Comparison of ENCODE assay signal across 17 cellular contexts in genomic region chr2:182416191-182416590, GRCh38. TPM values are rescaled to one million over a fixed set of nuclear protein-coding genes. Genes with fewer than 3 reads are reported as not detected.
DNase-seq lines count a peak whose midpoint lies in the region; ATAC-seq and TF ChIP-seq lines count a peak whose summit lies in the region.
"Had no signal": no experiment of that assay in that cellular context is flagged by ENCODE, and none has a peak within 500 bp of the region (broad histone marks: within the 10 kb centered on the region; RNA-seq: fewer than 3 reads in every experiment).

No MANE protein-coding gene starts in this region.

- H3K27ac ChIP-seq in heart right ventricle = peak overlapping the region in 2 of 10 donors; percentile 14 to 19
- H3K27ac ChIP-seq: 22Rv1, HL-60 had no signal

- no peaks in the 10 kb centered on the region for H3K27me3 ChIP-seq in heart right ventricle

- TF ChIP-seq CTCF in heart right ventricle (IDR thresholded peaks at IDR 0.05) = no peak

- peak; percentile 30 for DNase-seq in NCI-H1694 treated with DMSO at 0.1 percent for 48 hours (lab: John Stamatoyannopoulos, UW)
- no peak for DNase-seq in NCI-H1694 (lab: John Stamatoyannopoulos, UW)
- DNase-seq in left ventricle myocardium superior = no peak
- DNase-seq in heart right ventricle = no peak
- DNase-seq in middle frontal gyrus (ENCODE audit: extremely low spot score, low spot score) = peak; percentile 29
- no peak for DNase-seq in DMS79 treated with DMSO at 0.1 percent for 48 hours (lab: John Stamatoyannopoulos, UW)
- DNase-seq: CD8-positive, alpha-beta T cell; COR-L47; DMS53; H7 had no signal

- peaks cover 0 to 39% (median 9%) of the 10 kb centered on the region in 9 donors for H3K4me1 ChIP-seq in heart right ventricle

- H3K9me3 ChIP-seq in heart right ventricle = no peaks in the 10 kb centered on the region

- intact Hi-C loops in left ventricle myocardium superior (cut with micrococcal nuclease) (no loop called here), heart right ventricle (cut with DNase I) (no loop called here)

- H3K36me3 ChIP-seq in heart right ventricle = no peaks in the 10 kb centered on the region

- peak; percentile 14 for ATAC-seq in left ventricle myocardium superior
- no peak for ATAC-seq in heart right ventricle
- no peak for ATAC-seq in GM18867 (IDR thresholded peaks at IDR 0.05; ENCODE audit: unreplicated experiment)
- ATAC-seq: CD8-positive, alpha-beta T cell; GM12878; GM23338 had no signal

- WGBS in heart right ventricle, 2 donors = 81 to 87% methylated on average over 4 of the region's 4 CpGs

- H3K4me3 ChIP-seq in heart right ventricle = no peak overlapping the region
- H3K4me3 ChIP-seq: GM12878, GM23338 had no signal

RNA-seq across cellular contexts. Expression of gene PDE1A, which starts 10.6 kb away (rescaled TPM):
- total RNA-seq in left ventricle myocardium superior = 16.9 TPM
- total RNA-seq in heart right ventricle = 10 to 100 TPM in 9 of 10 donors, 1 to 10 TPM in 1; 5.8 to 66.7 (median 17.2) TPM
- 1 to 10 TPM; 3.6 to 4.9 TPM for polyA plus RNA-seq in heart right ventricle
- total RNA-seq: CD8-positive, alpha-beta T cell; Daoy; GM12878 had no signal
- polyA plus RNA-seq: CD14-positive monocyte had no signal

Comparison
In these comparisons a context has a peak if more than half of its experiments do, and no peak if none do; other contexts are left out.
1. DNase-seq: peak in NCI-H1694 treated with DMSO at 0.1 percent for 48 hours (single experiment) and middle frontal gyrus (single experiment); none in NCI-H1694 (single experiment), left ventricle myocardium superior (single experiment), heart right ventricle (0 of 2) and DMS79 treated with DMSO at 0.1 percent for 48 hours (single experiment).